In the genomic region with DNA sequence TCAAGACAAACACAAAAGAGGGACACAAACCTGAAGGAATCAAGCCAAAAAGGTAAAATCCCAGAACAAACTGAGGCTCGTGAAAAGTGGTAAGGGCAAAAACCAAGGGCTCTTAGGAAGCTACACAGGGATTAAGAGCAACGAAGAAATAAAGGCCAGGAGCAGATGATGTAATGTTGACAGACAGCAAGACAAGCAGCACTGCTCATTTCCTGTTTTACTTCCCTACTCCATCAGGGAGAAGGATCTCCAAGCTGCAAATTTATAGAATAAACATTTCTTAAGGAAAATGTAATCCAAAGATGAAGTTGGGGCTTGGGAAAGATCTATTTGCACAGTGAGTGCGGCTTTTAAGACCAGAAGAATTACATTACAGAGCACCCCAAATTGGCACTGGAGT, we compare ENCODE assay signal across 10 cellular contexts.
DNase-seq lines count a peak whose midpoint lies in the region; ATAC-seq, FAIRE-seq and TF ChIP-seq lines count a peak whose summit lies in the region.
"Had no signal": no experiment of that assay in that cellular context is flagged by ENCODE, and none has a peak within 500 bp of the region (broad histone marks: within the 10 kb centered on the region; RNA-seq: fewer than 3 reads in every experiment).

No MANE protein-coding gene starts in this region.

- TF ChIP-seq CTCF in endothelial cell (IDR thresholded peaks at IDR 0.05; ENCODE audit: unreplicated experiment) (no peak), osteocyte (IDR thresholded peaks at IDR 0.05) (no peak)

- peak overlapping the region; percentile 28 for H3K27ac Mint-ChIP-seq in endothelial cell (ENCODE audit: unreplicated experiment)
- H3K27ac Mint-ChIP-seq in osteocyte (ENCODE audit: unreplicated experiment) = peak overlapping the region; percentile 91
- H3K27ac Mint-ChIP-seq in T-cell = no peak overlapping the region
- H3K27ac Mint-ChIP-seq in activated CD8-positive, alpha-beta T cell treated with anti-CD3 and anti-CD28 coated beads, Interleukin-2, amount 10 ng/mL, durations not matched to agents 7 days and 5 days = no peak overlapping the region

- peaks cover 22% of the 10 kb centered on the region for H3K4me1 Mint-ChIP-seq in endothelial cell (ENCODE audit: unreplicated experiment)
- H3K4me1 Mint-ChIP-seq in osteocyte (ENCODE audit: unreplicated experiment) = peaks cover 28% of the 10 kb centered on the region
- no peaks in the 10 kb centered on the region for H3K4me1 Mint-ChIP-seq in T-cell
- no peaks in the 10 kb centered on the region for H3K4me1 Mint-ChIP-seq in activated CD8-positive, alpha-beta T cell treated with anti-CD3 and anti-CD28 coated beads, Interleukin-2, amount 10 ng/mL, durations not matched to agents 7 days and 5 days (ENCODE audit: low read depth)

- ATAC-seq in T-cell (replicated peaks in 1 of 4) = no peak
- no peak for ATAC-seq in HG02884 (IDR thresholded peaks at IDR 0.05; ENCODE audit: unreplicated experiment)
- ATAC-seq in activated CD8-positive, alpha-beta T cell treated with anti-CD3 and anti-CD28 coated beads, Interleukin-2, amount 10 ng/mL, durations not matched to agents 7 days and 5 days = no peak

- no peak for TF ChIP-seq POLR2A in H54 (IDR thresholded peaks at IDR 0.05; ENCODE audit: low read depth, low read length)

- peak; percentile 33 for FAIRE-seq in H54 (lab: Jason Lieb, UNC)
- FAIRE-seq: endometrium had no signal

- POLR2A ChIA-PET in T-cell (lab: Charles Lee) = no interaction called here
- POLR2A ChIA-PET in activated CD8-positive, alpha-beta T cell treated with anti-CD3 and anti-CD28 coated beads, Interleukin-2, amount 10 ng/mL, durations not matched to agents 7 days and 5 days (lab: Charles Lee) = no interaction called here

- H3K36me3 Mint-ChIP-seq in endothelial cell (ENCODE audit: low read depth, unreplicated experiment) (no peaks in the 10 kb centered on the region), osteocyte (ENCODE audit: unreplicated experiment) (peaks cover 2% of the 10 kb centered on the region), T-cell (no peaks in the 10 kb centered on the region)
- no peaks in the 10 kb centered on the region for H3K36me3 Mint-ChIP-seq in activated CD8-positive, alpha-beta T cell treated with anti-CD3 and anti-CD28 coated beads, Interleukin-2, amount 10 ng/mL, durations not matched to agents 7 days and 5 days (ENCODE audit: low read depth)

- peaks cover 2% of the 10 kb centered on the region for H3K27me3 Mint-ChIP-seq in endothelial cell (ENCODE audit: unreplicated experiment)
- no peaks in the 10 kb centered on the region for H3K27me3 Mint-ChIP-seq in osteocyte (ENCODE audit: unreplicated experiment)
- peaks cover 11 to 16% of the 10 kb centered on the region in 2 donors for H3K27me3 Mint-ChIP-seq in T-cell
- peaks cover 18% of the 10 kb centered on the region for H3K27me3 Mint-ChIP-seq in activated CD8-positive, alpha-beta T cell treated with anti-CD3 and anti-CD28 coated beads, Interleukin-2, amount 10 ng/mL, durations not matched to agents 7 days and 5 days (ENCODE audit: low read depth)

- H3K9me3 Mint-ChIP-seq in endothelial cell (ENCODE audit: unreplicated experiment) (no peaks in the 10 kb centered on the region), osteocyte (ENCODE audit: unreplicated experiment) (peaks cover 14% of the 10 kb centered on the region), T-cell (peaks cover 9 to 10% (median 9%) of the 10 kb centered on the region in 3 donors)
- no peaks in the 10 kb centered on the region for H3K9me3 Mint-ChIP-seq in activated CD8-positive, alpha-beta T cell treated with anti-CD3 and anti-CD28 coated beads, Interleukin-2, amount 10 ng/mL, durations not matched to agents 7 days and 5 days (ENCODE audit: insufficient read depth)

- H3K4me3 Mint-ChIP-seq in endothelial cell (ENCODE audit: unreplicated experiment) (no peak overlapping the region), osteocyte (ENCODE audit: unreplicated experiment) (no peak overlapping the region), T-cell (no peak overlapping the region)
- H3K4me3 Mint-ChIP-seq in activated CD8-positive, alpha-beta T cell treated with anti-CD3 and anti-CD28 coated beads, Interleukin-2, amount 10 ng/mL, durations not matched to agents 7 days and 5 days = no peak overlapping the region

- CTCF ChIA-PET in T-cell (lab: Charles Lee) = no interaction called here
- CTCF ChIA-PET in activated CD8-positive, alpha-beta T cell treated with anti-CD3 and anti-CD28 coated beads, Interleukin-2, amount 10 ng/mL, durations not matched to agents 7 days and 5 days (lab: Charles Lee) = no interaction called here

- DNase-seq in H54 (ENCODE audit: insufficient read length, low spot score) (no peak), NCI-H748 (lab: John Stamatoyannopoulos, UW; ENCODE audit: unreplicated experiment) (peak; percentile 42), endothelial cell (ENCODE audit: low spot score) (no peak), osteocyte (ENCODE audit: extremely low spot score, unreplicated experiment) (no peak), T-cell (no peak)
- no peak for DNase-seq in activated effector memory CD4-positive, alpha-beta T cell treated with anti-CD3 and anti-CD28 coated beads, Interleukin-2, amount 50 U/mL, for 16 hours
- no peak for DNase-seq in activated CD8-positive, alpha-beta T cell treated with anti-CD3 and anti-CD28 coated beads, Interleukin-2, amount 10 ng/mL, durations not matched to agents 7 days and 5 days
- DNase-seq: stimulated activated CD4-positive, alpha-beta T cell treated with anti-CD3 and anti-CD28 coated beads, Interleukin-4, amount 100 ng/mL, for 1 hour had no signal

Comparison
In these comparisons a context has a peak if more than half of its experiments do, and no peak if none do; other contexts are left out.
1. H3K27ac Mint-ChIP-seq: peak in endothelial cell (single experiment) and osteocyte (single experiment); none in T-cell (0 of 2) and activated CD8-positive, alpha-beta T cell treated with anti-CD3 and anti-CD28 coated beads, Interleukin-2, amount 10 ng/mL, durations not matched to agents 7 days and 5 days (single experiment).